Comparison of ENCODE assay signal across 1 cellular context in the genomic region with DNA sequence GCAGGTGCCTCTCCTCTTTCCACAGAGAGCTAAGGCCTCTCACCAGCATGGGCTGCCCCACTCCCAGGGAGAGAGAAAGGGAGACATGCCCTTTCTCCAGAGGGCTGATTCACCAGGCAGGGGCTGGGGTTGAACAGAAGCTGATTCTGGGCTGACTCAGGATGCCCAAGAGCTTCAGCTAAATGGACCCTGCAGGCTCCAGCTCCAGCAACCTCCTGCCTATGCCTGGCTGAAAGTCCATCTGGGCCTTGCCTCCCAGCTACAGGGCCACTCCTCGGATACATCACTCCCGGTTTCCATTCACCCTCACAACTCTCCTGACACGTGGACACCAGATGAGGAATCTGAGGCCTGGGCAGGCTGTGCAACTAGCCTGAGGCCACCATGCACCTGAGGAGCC.
TF ChIP-seq lines count a peak whose summit lies in the region.

No MANE protein-coding gene starts in this region.

TF ChIP-seq in H1, 55 proteins besides CTCF, POLR2A, EP300 and RAD21 (continued from another document):
- TF ChIP-seq SAP30 (IDR thresholded peaks at IDR 0.05; ENCODE audit: insufficient read depth, insufficient replicate concordance, low read length), result no peak
- no peak for TF ChIP-seq SP1 (IDR thresholded peaks at IDR 0.05; ENCODE audit: low read depth, low read length)
- no peak for TF ChIP-seq HDAC2 (IDR thresholded peaks at IDR 0.05; ENCODE audit: borderline replicate concordance in 1 of 2, low read depth in 2 of 2, low read length in 2 of 2)
TF ChIP-seq in H1: peak in this region for 0.
